ENCODE assay signal across 23 cellular contexts in genomic region chr4:40596522-40596921, GRCh38. TPM values are rescaled to one million over a fixed set of nuclear protein-coding genes. Genes with fewer than 3 reads are reported as not detected.
A peak's percentile ranks its signal among the peaks of the same experiment; 100 is the strongest.
DNase-seq lines count a peak whose midpoint lies in the region; ATAC-seq and TF ChIP-seq lines count a peak whose summit lies in the region.
"Had no signal": no experiment of that assay in that cellular context is flagged by ENCODE, and none has a peak within 500 bp of the region (broad histone marks: within the 10 kb centered on the region; RNA-seq: fewer than 3 reads in every experiment).

No MANE protein-coding gene starts in this region.

- no peak for TF ChIP-seq CTCF in AG10803 (conservative IDR thresholded peaks at IDR 0.05; ENCODE audit: low read length)
- no peak for TF ChIP-seq CTCF in WTC11 (IDR thresholded peaks at IDR 0.05)
- TF ChIP-seq CTCF in psoas muscle (IDR thresholded peaks at IDR 0.05): no peak
- TF ChIP-seq CTCF in right atrium auricular region (IDR thresholded peaks at IDR 0.05): no peak

- H3K4me1 ChIP-seq in psoas muscle: no peaks in the 10 kb centered on the region
- no peaks in the 10 kb centered on the region for H3K4me1 ChIP-seq in right atrium auricular region

- 61 to 67% (median 65%) methylated on average over 4 of the region's 4 CpGs for WGBS in psoas muscle, 3 donors

- H3K4me3 Mint-ChIP-seq in WTC11: no peak overlapping the region
- H3K4me3 Mint-ChIP-seq: CD4-positive, alpha-beta memory T cell had no signal

- H3K27me3 ChIP-seq in layer of hippocampus (ENCODE audit: control insufficient read depth, insufficient read depth, low read length) (no peaks in the 10 kb centered on the region), psoas muscle (ENCODE audit: insufficient read depth in 3 of 3, low read length in 2 of 3) (no peaks in the 10 kb centered on the region), right atrium auricular region (no peaks in the 10 kb centered on the region)

- peaks cover 39% of the 10 kb centered on the region for H3K36me3 Mint-ChIP-seq in WTC11
- H3K36me3 Mint-ChIP-seq: CD4-positive, alpha-beta memory T cell had no signal

- CTCF ChIA-PET in WTC11 (lab: Charles Lee): no interaction called here

- POLR2A ChIA-PET in WTC11 (lab: Charles Lee): no interaction called here

- H3K4me1 Mint-ChIP-seq in WTC11: peaks cover 7% of the 10 kb centered on the region
- H3K4me1 Mint-ChIP-seq: CD4-positive, alpha-beta memory T cell had no signal

- H3K27ac ChIP-seq in layer of hippocampus (ENCODE audit: low read depth, low read length) (peak overlapping the region; percentile 13), psoas muscle (no peak overlapping the region), right atrium auricular region (no peak overlapping the region)

- H3K36me3 ChIP-seq in psoas muscle (ENCODE audit: insufficient read depth in 1 of 2, low read depth in 1 of 2) (no peaks in the 10 kb centered on the region), right atrium auricular region (no peaks in the 10 kb centered on the region)

- H3K9me3 Mint-ChIP-seq in WTC11: no peaks in the 10 kb centered on the region

- H3K27me3 Mint-ChIP-seq in WTC11 (ENCODE audit: low read depth): no peaks in the 10 kb centered on the region

- ATAC-seq in WTC11: no peak
- no peak for ATAC-seq in psoas muscle
- ATAC-seq: HepG2, Panc1 had no signal

- H3K27ac Mint-ChIP-seq in WTC11: peak overlapping the region; percentile 56
- H3K27ac Mint-ChIP-seq: CD4-positive, alpha-beta memory T cell had no signal

- H3K9me3 ChIP-seq in psoas muscle (no peaks in the 10 kb centered on the region), right atrium auricular region (no peaks in the 10 kb centered on the region)

- H3K4me3 ChIP-seq in AG10803 (ENCODE audit: low read length): no peak overlapping the region
- no peak overlapping the region for H3K4me3 ChIP-seq in psoas muscle
- H3K4me3 ChIP-seq in right atrium auricular region: no peak overlapping the region

- intact Hi-C loops in psoas muscle (cut with DNase I): no loop called here

- DNase-seq in AG10803 (ENCODE audit: low read depth): peak; percentile 7
- DNase-seq in NCI-H524 (lab: John Stamatoyannopoulos, UW): peak; percentile 70 to 81
- DNase-seq in WTC11 (ENCODE audit: low spot score): no peak
- DNase-seq in psoas muscle: no peak
- no peak for DNase-seq in activated CD4-positive, CD25-positive, alpha-beta regulatory T cell (lab: John Stamatoyannopoulos, UW)
- DNase-seq in right atrium auricular region (ENCODE audit: low spot score): no peak
- no peak for DNase-seq in retina
- DNase-seq: C1 segment of cervical spinal cord; CD4-positive, alpha-beta memory T cell; COR-L47; DMS 273 treated with DMSO at 0.1 percent for 48 hours; DMS79 treated with DMSO at 0.1 percent for 48 hours; GF-D8; Karpas-422; NCI-H1092 treated with DMSO at 0.1 percent for 48 hours; NCI-H1436; NCI-H187; NCI-H2107; NCI-H526; SHP77 treated with DMSO at 0.1 percent for 48 hours had no signal

TF ChIP-seq in WTC11, 78 proteins besides CTCF, POLR2A, EP300 and RAD21:
- TF ChIP-seq NR2C2 (CRISPR knock-in tag; IDR thresholded peaks at IDR 0.05) (no peak), ESRRA (CRISPR knock-in tag; IDR thresholded peaks at IDR 0.05; ENCODE audit: borderline replicate concordance) (no peak)
- TF ChIP-seq, protein P1, sequence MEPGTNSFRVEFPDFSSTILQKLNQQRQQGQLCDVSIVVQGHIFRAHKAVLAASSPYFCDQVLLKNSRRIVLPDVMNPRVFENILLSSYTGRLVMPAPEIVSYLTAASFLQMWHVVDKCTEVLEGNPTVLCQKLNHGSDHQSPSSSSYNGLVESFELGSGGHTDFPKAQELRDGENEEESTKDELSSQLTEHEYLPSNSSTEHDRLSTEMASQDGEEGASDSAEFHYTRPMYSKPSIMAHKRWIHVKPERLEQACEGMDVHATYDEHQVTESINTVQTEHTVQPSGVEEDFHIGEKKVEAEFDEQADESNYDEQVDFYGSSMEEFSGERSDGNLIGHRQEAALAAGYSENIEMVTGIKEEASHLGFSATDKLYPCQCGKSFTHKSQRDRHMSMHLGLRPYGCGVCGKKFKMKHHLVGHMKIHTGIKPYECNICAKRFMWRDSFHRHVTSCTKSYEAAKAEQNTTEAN (CRISPR knock-in tag; IDR thresholded peaks at IDR 0.05): no peak

RNA-seq across cellular contexts. Expression of gene RBM47, which starts 33.1 kb away (rescaled TPM):
- total RNA-seq in WTC11 (2021) (89.0 to 97.9 TPM (median 92.5 TPM) in 3 replicates), psoas muscle (1 to 10 TPM; 1.2 to 2.3 (median 2.1) TPM), right atrium auricular region (10 to 100 TPM in 1 of 2 donors, 1 to 10 TPM in 1; 4.4 to 13.7 TPM)
- under 1 TPM; 0.17 to 0.31 (median 0.30) TPM for polyA plus RNA-seq in psoas muscle

Comparison
In these comparisons a context has a peak if more than half of its experiments do, and no peak if none do; other contexts are left out.
1. DNase-seq: peak in AG10803 (single experiment) and NCI-H524 (2 of 2); none in WTC11 (single experiment), psoas muscle (0 of 2), activated CD4-positive, CD25-positive, alpha-beta regulatory T cell (0 of 4), right atrium auricular region (single experiment) and retina (single experiment).